ENCODE assay signal across 17 cellular contexts in genomic region chr1:93471284-93471683, GRCh38.
"Had no signal": no experiment of that assay in that cellular context is flagged by ENCODE, and none has a peak within 500 bp of the region (broad histone marks: within the 10 kb centered on the region; RNA-seq: fewer than 3 reads in every experiment).

No MANE protein-coding gene starts in this region.

- H3K4me3 ChIP-seq: psoas muscle, stomach, testis had no signal

- H3K27me3 ChIP-seq: brain microvascular endothelial cell, stomach, testis had no signal

- H3K27ac ChIP-seq: brain microvascular endothelial cell, psoas muscle, testis had no signal

- H3K4me1 ChIP-seq: testis had no signal

- ATAC-seq: psoas muscle, sciatic nerve, T-helper 17 cell had no signal

- DNase-seq: activated CD4-positive, alpha-beta T cell treated with anti-CD3 and anti-CD28 coated beads for 4 hours; activated gamma-delta T cell treated with Interleukin-2 at 50 U/mL for 16 hours; activated naive CD8-positive, alpha-beta T cell treated with anti-CD3 and anti-CD28 coated beads for 36 hours; amygdala; cortex of kidney; effector CD4-positive, alpha-beta T cell; glutamatergic neuron; hypothalamus; psoas muscle; stimulated activated CD4-positive, alpha-beta T cell treated with anti-CD3 and anti-CD28 coated beads, Interleukin-12 subunit alpha, Interleukin-12 subunit beta, amount 100 ng/mL, for 4 hours; stimulated activated CD4-positive, alpha-beta T cell treated with anti-CD3 and anti-CD28 coated beads, Interleukin-2, amount 100 ng/mL, for 24 hours; stomach; T-helper 17 cell; testis had no signal

- FAIRE-seq: urothelium cell line had no signal

- H3K36me3 ChIP-seq: brain microvascular endothelial cell, stomach had no signal

- H3K9me3 ChIP-seq: psoas muscle, stomach, testis had no signal
